ENCODE assay signal across 9 cellular contexts in genomic region chr1:223730471-223730870, GRCh38. TPM values are rescaled to one million over a fixed set of nuclear protein-coding genes. Genes with fewer than 3 reads are reported as not detected.
DNase-seq lines count a peak whose midpoint lies in the region; ATAC-seq, FAIRE-seq and TF ChIP-seq lines count a peak whose summit lies in the region.
"Had no signal": no experiment of that assay in that cellular context is flagged by ENCODE, and none has a peak within 500 bp of the region (broad histone marks: within the 10 kb centered on the region; RNA-seq: fewer than 3 reads in every experiment).

No MANE protein-coding gene starts in this region.

- TF ChIP-seq POLR2A in endothelial cell of umbilical vein (IDR thresholded peaks at IDR 0.05; ENCODE audit: low read depth, low read length): no peak

- intact Hi-C loops in Panc1 (cut with micrococcal nuclease; ENCODE audit: unreplicated experiment): no loop called here
- intact Hi-C loops in endothelial cell of umbilical vein (cut with micrococcal nuclease): loop anchor here (2.0 kb wide), 2 partner anchors 16 to 18 kb away; no protein-coding TSS in a partner anchor
- intact Hi-C loops in head of caudate nucleus (cut with DNase I): no loop called here

- H4K20me1 ChIP-seq in endothelial cell of umbilical vein (replicated peaks; ENCODE audit: control insufficient read depth, extremely low read depth, insufficient read depth, low read length) (no peaks in the 10 kb centered on the region), neural progenitor cell (ENCODE audit: low read depth) (peaks cover 8% of the 10 kb centered on the region)

- DNase-seq in AG10803 (ENCODE audit: low read depth): peak; percentile 53
- no peak for DNase-seq in Panc1 (ENCODE audit: low read depth, low spot score)
- no peak for DNase-seq in endothelial cell of umbilical vein (ENCODE audit: low read depth, low spot score)
- DNase-seq in neural progenitor cell (ENCODE audit: low spot score): no peak
- no peak for DNase-seq in head of caudate nucleus
- DNase-seq in activated CD4-positive, alpha-beta T cell treated with anti-CD3 and anti-CD28 coated beads, Interleukin-2, amount 50 U/mL, for 4 hours: no peak
- DNase-seq in activated CD4-positive, alpha-beta T cell treated with anti-CD3 and anti-CD28 coated beads, Interleukin-2, amount 50 U/mL, for 1 hour: no peak
- DNase-seq: SHP77 had no signal

- peaks cover 38% of the 10 kb centered on the region for H3K4me1 Mint-ChIP-seq in neural progenitor cell

- in situ Hi-C loops in Panc1 (cut with HindIII; ENCODE audit: low pct_unique_long_range_greater_than_20kb, low sequenced_read_pairs): no loop called here

- H3K4me3 ChIP-seq in AG10803 (ENCODE audit: low read length) (no peak overlapping the region), Panc1 (ENCODE audit: low read depth in 2 of 2, low read length in 2 of 2) (no peak overlapping the region), endothelial cell of umbilical vein (replicated peaks in 1 of 3; ENCODE audit: insufficient read depth in 1 of 3, low read depth in 1 of 3, low read length in 3 of 3) (no peak overlapping the region), neural progenitor cell (no peak overlapping the region)

- H3K4me1 ChIP-seq in Panc1 (ENCODE audit: control insufficient read depth, insufficient read depth, low read length) (peaks cover 45% of the 10 kb centered on the region), endothelial cell of umbilical vein (ENCODE audit: control insufficient read depth, extremely low read depth, insufficient read depth, low read length) (peaks cover 65% of the 10 kb centered on the region), neural progenitor cell (peaks cover 19% of the 10 kb centered on the region)

- BruUV-seq in Panc1 (replicated peaks; lab: Mats Ljungman, UMichigan): TSS peak; percentile 17
- BruUV-seq in endothelial cell of umbilical vein (replicated peaks; lab: Mats Ljungman, UMichigan): no TSS peak

- ATAC-seq in Panc1 (no peak), GM19324 (IDR thresholded peaks at IDR 0.05; ENCODE audit: low FRiP score, unreplicated experiment) (no peak)

- H3K27ac ChIP-seq in Panc1 (ENCODE audit: low read length) (0 out of 2 replicates have a peak overlapping the region, but pooled peaks have one; percentile 10), endothelial cell of umbilical vein (ENCODE audit: insufficient read depth, low read depth, low read length) (peak overlapping the region; percentile 96), neural progenitor cell (no peak overlapping the region)

- no peaks in the 10 kb centered on the region for H3K9me1 ChIP-seq in endothelial cell of umbilical vein (replicated peaks; ENCODE audit: control insufficient read depth, extremely low read depth, insufficient read depth, low read length)

- H3K9me3 Mint-ChIP-seq in neural progenitor cell: no peaks in the 10 kb centered on the region

- peaks cover 39% of the 10 kb centered on the region for H3K36me3 Mint-ChIP-seq in neural progenitor cell

- POLR2A ChIA-PET in Panc1 (lab: Charles Lee) (no interaction called here), endothelial cell of umbilical vein (lab: Charles Lee) (interaction anchor here (1.3 to 1.4 kb wide), 2 partner anchors 12 to 15 kb away, joined by 8 to 9 read pairs; no protein-coding TSS in a partner anchor)

- H2AFZ ChIP-seq in endothelial cell of umbilical vein (ENCODE audit: low read depth, low read length) (no peak overlapping the region), neural progenitor cell (replicated peaks) (no peak overlapping the region)

- no peaks in the 10 kb centered on the region for H3K9me3 ChIP-seq in Panc1 (ENCODE audit: control insufficient read depth, insufficient read depth, low read depth, low read length)
- no peaks in the 10 kb centered on the region for H3K9me3 ChIP-seq in endothelial cell of umbilical vein (replicated peaks; ENCODE audit: control insufficient read depth, insufficient read depth, low read length)
- no peaks in the 10 kb centered on the region for H3K9me3 ChIP-seq in neural progenitor cell (ENCODE audit: low read depth)

- FAIRE-seq in endothelial cell of umbilical vein (lab: Jason Lieb, UNC): no peak

- peak overlapping the region; percentile 79 for H3K9ac ChIP-seq in endothelial cell of umbilical vein (replicated peaks; ENCODE audit: extremely low read depth, insufficient read depth, low read length)
- H3K9ac ChIP-seq in neural progenitor cell: no peak overlapping the region

- dilution Hi-C loops in endothelial cell of umbilical vein (cut with MboI; ENCODE audit: extremely low pct_ligation_motif_present, low sequenced_read_pairs): no loop called here

- TF ChIP-seq CTCF in AG10803 (conservative IDR thresholded peaks at IDR 0.05; ENCODE audit: low read length): no peak
- TF ChIP-seq CTCF in Panc1 (IDR thresholded peaks at IDR 0.05): no peak
- no peak for TF ChIP-seq CTCF in endothelial cell of umbilical vein (IDR thresholded peaks at IDR 0.05; ENCODE audit: extremely low read depth in 1 of 2, insufficient read depth in 1 of 2, low read depth in 1 of 2, low read length in 2 of 2)
- TF ChIP-seq CTCF in neural progenitor cell (IDR thresholded peaks at IDR 0.05): no peak

- H3K36me3 ChIP-seq in Panc1 (ENCODE audit: control insufficient read depth, insufficient read depth, low read length): peaks cover 2% of the 10 kb centered on the region; the same call in 1 of the 2 replicates
- H3K36me3 ChIP-seq in endothelial cell of umbilical vein (ENCODE audit: control insufficient read depth in 2 of 2, extremely low read depth in 1 of 2, insufficient read depth in 2 of 2, low read length in 2 of 2): peaks cover 11% of the 10 kb centered on the region in 2 experiments
- H3K36me3 ChIP-seq in neural progenitor cell: no peaks in the 10 kb centered on the region

- H3K27me3 ChIP-seq in Panc1 (ENCODE audit: control insufficient read depth, insufficient read depth, low read length): no peaks in the 10 kb centered on the region
- H3K27me3 ChIP-seq in endothelial cell of umbilical vein (ENCODE audit: control insufficient read depth in 2 of 2, insufficient read depth in 2 of 2, low read length in 2 of 2): no peaks in the 10 kb centered on the region
- H3K27me3 ChIP-seq in neural progenitor cell: peaks cover 7% of the 10 kb centered on the region

- H3K27me3 Mint-ChIP-seq in neural progenitor cell (ENCODE audit: insufficient read depth, low read depth): peaks cover 10% of the 10 kb centered on the region

- H3K4me2 ChIP-seq in endothelial cell of umbilical vein (ENCODE audit: insufficient read depth, low read length) (peak overlapping the region; percentile 66), neural progenitor cell (no peak overlapping the region)

- CTCF ChIA-PET in Panc1 (lab: Charles Lee): no interaction called here
- CTCF ChIA-PET in endothelial cell of umbilical vein (lab: Charles Lee): interaction anchor here (0.7 to 8.2 kb wide), 6 partner anchors 7 to 29 kb away, joined by 4 to 68 read pairs (median 6); no protein-coding TSS in a partner anchor

- peaks cover 11% of the 10 kb centered on the region for H3F3A ChIP-seq in neural progenitor cell (ENCODE audit: low read depth)

- no peak overlapping the region for H3K4me3 Mint-ChIP-seq in neural progenitor cell

- peak overlapping the region; percentile 79 for H3K27ac Mint-ChIP-seq in neural progenitor cell

- H3K79me2 ChIP-seq in endothelial cell of umbilical vein (ENCODE audit: control insufficient read depth, insufficient read depth, low read length) (peaks cover 86% of the 10 kb centered on the region), neural progenitor cell (ENCODE audit: low read depth) (no peaks in the 10 kb centered on the region)

TF ChIP-seq in endothelial cell of umbilical vein, 7 proteins besides CTCF, POLR2A, EP300 and RAD21:
- TF ChIP-seq MAX (IDR thresholded peaks at IDR 0.05; ENCODE audit: insufficient read depth, insufficient read length): no peak
- TF ChIP-seq GATA2 (IDR thresholded peaks at IDR 0.05; ENCODE audit: insufficient read depth, insufficient read length, low read depth, low read length): no peak
- TF ChIP-seq POLR2AphosphoS5 (IDR thresholded peaks at IDR 0.05; ENCODE audit: insufficient read depth, low read depth, low read length): no peak
- no peak for TF ChIP-seq JUN (IDR thresholded peaks at IDR 0.05; ENCODE audit: borderline replicate concordance, insufficient read depth, insufficient read length, low read depth)
- no peak for TF ChIP-seq MYC (IDR thresholded peaks at IDR 0.05; ENCODE audit: low read depth, low read length)
- TF ChIP-seq EZH2 (IDR thresholded peaks at IDR 0.05; ENCODE audit: borderline replicate concordance, low read depth, low read length, severe bottlenecking): no peak
- no peak for TF ChIP-seq FOS (IDR thresholded peaks at IDR 0.05; ENCODE audit: borderline replicate concordance, insufficient read depth, low read length)

RNA-seq across cellular contexts. Expression of gene CAPN2, which starts 18.1 kb away (rescaled TPM):
- total RNA-seq in Panc1 (2021; ENCODE audit: unreplicated experiment) (171 TPM), endothelial cell of umbilical vein (316 and 420 TPM in 2 replicates), neural progenitor cell (ENCODE audit: low replicate concordance) (61.7 and 64.2 TPM in 2 replicates)
- 189 TPM for polyA plus RNA-seq in Panc1 (2012; ENCODE audit: insufficient read length)
- polyA plus RNA-seq in endothelial cell of umbilical vein: 82.0 and 110 TPM in 2 replicates
- polyA plus RNA-seq in endothelial cell of umbilical vein (2011; cell fraction: cytosol; rRNA removed): 160 and 168 TPM in 2 replicates
- polyA plus RNA-seq in endothelial cell of umbilical vein (2011; cell fraction: nucleus; rRNA removed): 332 and 370 TPM in 2 replicates
- 262 and 405 TPM in 2 replicates for polyA plus RNA-seq in endothelial cell of umbilical vein (2012)
- 205 and 211 TPM in 2 replicates for polyA minus RNA-seq in endothelial cell of umbilical vein
- polyA minus RNA-seq in endothelial cell of umbilical vein (2011; cell fraction: cytosol; rRNA and poly(A)+ RNA removed): 44.4 TPM
- polyA minus RNA-seq in endothelial cell of umbilical vein (2011; cell fraction: nucleus; rRNA and poly(A)+ RNA removed): 100 and 114 TPM in 2 replicates
